8 cellular contexts compared by ENCODE assay signal in the genomic region with DNA sequence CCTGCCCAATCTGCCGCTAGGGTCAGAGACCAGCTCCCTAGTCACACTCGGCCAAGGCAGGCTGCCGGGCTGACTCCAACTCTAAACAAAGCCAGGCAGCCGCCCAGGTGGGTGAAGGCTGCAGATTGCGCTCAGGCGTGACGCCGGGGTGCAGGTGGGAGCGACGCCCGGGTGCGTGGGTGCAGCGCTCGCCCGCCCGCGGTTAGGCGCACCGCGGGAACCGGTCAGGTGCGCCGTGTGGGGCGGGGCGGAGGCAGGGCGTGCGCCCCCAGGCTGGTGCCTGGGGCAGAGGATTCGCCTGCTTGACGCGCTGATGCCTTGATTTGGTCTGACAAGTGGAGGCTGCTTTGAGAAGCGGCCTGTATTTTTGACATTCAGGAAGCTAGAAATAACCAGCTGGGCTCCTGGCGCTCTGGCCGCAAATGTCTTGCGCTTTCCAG.
DNase-seq lines count a peak whose midpoint lies in the region; ATAC-seq and TF ChIP-seq lines count a peak whose summit lies in the region.

No MANE protein-coding gene starts in this region.

- H3K4me1 Mint-ChIP-seq in activated T-cell treated with anti-CD3 and anti-CD28 coated beads, Interleukin-2, amount 50 U/mL, for 72 hours (ENCODE audit: low read depth) = peaks cover 100% of the 10 kb centered on the region

- peak overlapping the region; percentile 26 for H3K27ac ChIP-seq in cardiac muscle cell
- peak overlapping the region; percentile 17 for H3K27ac ChIP-seq in skeletal muscle tissue (ENCODE audit: low read depth, low read length)
- H3K27ac ChIP-seq in SK-N-SH (ENCODE audit: low read depth in 2 of 2, low read length in 1 of 2) = no peak overlapping the region

- TF ChIP-seq RAD21 in SK-N-SH (IDR thresholded peaks at IDR 0.05; ENCODE audit: low read length) = no peak

- peak; percentile 77 for DNase-seq in GM13977 (ENCODE audit: low spot score)
- DNase-seq in H7 = peak; percentile 83
- DNase-seq in NCI-H146 (lab: John Stamatoyannopoulos, UW) = peak; percentile 59
- DNase-seq in activated T-cell treated with anti-CD3 and anti-CD28 coated beads, Interleukin-2, amount 50 U/mL, for 72 hours = peak; percentile 75 to 79
- DNase-seq in cardiac muscle cell (ENCODE audit: low read depth in 1 of 2, low spot score in 1 of 2) = peak in 1 of 2 donors; percentile 49
- DNase-seq in SK-N-SH = no peak
- DNase-seq in NK-92 treated with Interleukin-12 subunit alpha and Interleukin-12 subunit beta, amount 100 ng/mL, for 24 hours (lab: John Stamatoyannopoulos, UW) = no peak

- H3K4me1 ChIP-seq in cardiac muscle cell (ENCODE audit: low read depth) (peaks cover 39% of the 10 kb centered on the region), skeletal muscle tissue (ENCODE audit: control insufficient read depth in 3 of 3, insufficient read depth in 3 of 3, low read length in 3 of 3) (peaks cover 6 to 45% (median 29%) of the 10 kb centered on the region in 3 donors), SK-N-SH (ENCODE audit: control insufficient read depth in 1 of 2, insufficient read depth in 2 of 2, low read depth in 1 of 2, low read length in 1 of 2) (peaks cover 29 to 47% of the 10 kb centered on the region in 2 experiments)

- H3K27me3 ChIP-seq in H7 (ENCODE audit: control insufficient read depth, insufficient read depth, low read length) = peaks cover 3% of the 10 kb centered on the region
- H3K27me3 ChIP-seq in cardiac muscle cell = no peaks in the 10 kb centered on the region
- peaks cover 0 to 2% (median 0%) of the 10 kb centered on the region in 3 donors for H3K27me3 ChIP-seq in skeletal muscle tissue (ENCODE audit: control insufficient read depth in 3 of 3, insufficient read depth in 3 of 3, low read length in 3 of 3)
- no peaks in the 10 kb centered on the region for H3K27me3 ChIP-seq in SK-N-SH (ENCODE audit: insufficient read depth)

- peaks cover 42% of the 10 kb centered on the region for H3F3A ChIP-seq in SK-N-SH (replicated peaks; ENCODE audit: insufficient read depth)

- H3K79me2 ChIP-seq in SK-N-SH (ENCODE audit: insufficient read depth) = no peaks in the 10 kb centered on the region

- TF ChIP-seq EP300 in SK-N-SH (IDR thresholded peaks at IDR 0.05; ENCODE audit: borderline replicate concordance in 1 of 2, low read depth in 1 of 2, low read length in 1 of 2) = no peak

- ATAC-seq in activated T-cell treated with anti-CD3 and anti-CD28 coated beads, Interleukin-2, amount 50 U/mL, for 72 hours (replicated peaks in 1 of 2) = peak; percentile 48 to 65

- H3K27ac Mint-ChIP-seq in activated T-cell treated with anti-CD3 and anti-CD28 coated beads, Interleukin-2, amount 50 U/mL, for 72 hours = peak overlapping the region; percentile 98

- peaks cover 1 to 3% of the 10 kb centered on the region in 2 donors for H3K9me3 Mint-ChIP-seq in activated T-cell treated with anti-CD3 and anti-CD28 coated beads, Interleukin-2, amount 50 U/mL, for 72 hours

- peak overlapping the region in 2 of 3 donors; percentile 26 to 36 for H3K9ac ChIP-seq in skeletal muscle tissue (ENCODE audit: low read depth in 1 of 3, low read length in 3 of 3)
- H3K9ac ChIP-seq in SK-N-SH = no peak overlapping the region

- in situ Hi-C loops in GM13977 (cut with MboI; ENCODE audit: low pct_unique_long_range_greater_than_20kb, low sequenced_read_pairs, unreplicated experiment) = no loop called here

- H3K9me2 ChIP-seq in SK-N-SH = no peaks in the 10 kb centered on the region

- CTCF ChIA-PET in SK-N-SH (lab: Yijun Ruan, JAX) = interaction anchor here (1.0 kb wide), 1 partner anchor 106 kb away, joined by 3 read pairs; no protein-coding TSS in a partner anchor

- H4K20me1 ChIP-seq in SK-N-SH (ENCODE audit: insufficient read depth) = no peaks in the 10 kb centered on the region

- H3K27me3 Mint-ChIP-seq in activated T-cell treated with anti-CD3 and anti-CD28 coated beads, Interleukin-2, amount 50 U/mL, for 72 hours (ENCODE audit: low read depth) = no peaks in the 10 kb centered on the region

- POLR2A ChIA-PET in SK-N-SH (lab: Yijun Ruan, JAX) = no interaction called here

- peaks cover 2 to 9% of the 10 kb centered on the region in 2 donors for H3K36me3 Mint-ChIP-seq in activated T-cell treated with anti-CD3 and anti-CD28 coated beads, Interleukin-2, amount 50 U/mL, for 72 hours (ENCODE audit: insufficient read depth in 2 of 2)

- H3K36me3 ChIP-seq in H7 (replicated peaks; ENCODE audit: control insufficient read depth, insufficient read depth, low read length) (no peaks in the 10 kb centered on the region), cardiac muscle cell (no peaks in the 10 kb centered on the region), skeletal muscle tissue (ENCODE audit: control insufficient read depth in 3 of 3, insufficient read depth in 3 of 3, low read length in 3 of 3) (no peaks in the 10 kb centered on the region), SK-N-SH (replicated peaks in 1 of 2; ENCODE audit: control insufficient read depth in 1 of 2, insufficient read depth in 2 of 2, low read length in 1 of 2) (no peaks in the 10 kb centered on the region)

- H2AFZ ChIP-seq in SK-N-SH (ENCODE audit: low read depth) = no peak overlapping the region

- no peak overlapping the region for H3K4me2 ChIP-seq in SK-N-SH

- H3K4me3 Mint-ChIP-seq in activated T-cell treated with anti-CD3 and anti-CD28 coated beads, Interleukin-2, amount 50 U/mL, for 72 hours = peak overlapping the region; percentile 91 to 93

- no peaks in the 10 kb centered on the region for H3K9me3 ChIP-seq in cardiac muscle cell (ENCODE audit: low read depth)
- no peaks in the 10 kb centered on the region for H3K9me3 ChIP-seq in skeletal muscle tissue (ENCODE audit: control insufficient read depth in 3 of 3, low read length in 3 of 3)
- H3K9me3 ChIP-seq in SK-N-SH = no peaks in the 10 kb centered on the region

- WGBS in SK-N-SH (ENCODE audit: low lambda C conversion rate) = 98% methylated on average over 22 of the region's 34 CpGs

- no peak for TF ChIP-seq CTCF in GM13977 (IDR thresholded peaks at IDR 0.05; ENCODE audit: extremely low read depth, insufficient read depth, missing control alignments)
- peak; percentile 7 for TF ChIP-seq CTCF in cardiac muscle cell (IDR thresholded peaks at IDR 0.05; ENCODE audit: low read depth, low read length)
- no peak for TF ChIP-seq CTCF in SK-N-SH (IDR thresholded peaks at IDR 0.05)

- peak overlapping the region; percentile 40 for H3K4me3 ChIP-seq in H7 (ENCODE audit: insufficient read depth, low read depth, low read length)
- no peak overlapping the region for H3K4me3 ChIP-seq in cardiac muscle cell
- peak overlapping the region; percentile 22 to 39 (median 38) for H3K4me3 ChIP-seq in skeletal muscle tissue (ENCODE audit: low read length in 3 of 3)
- no peak overlapping the region for H3K4me3 ChIP-seq in SK-N-SH (ENCODE audit: low read depth in 2 of 2, low read length in 1 of 2)

TF ChIP-seq in SK-N-SH, 30 proteins besides CTCF, POLR2A, EP300 and RAD21:
- TF ChIP-seq TCF12 (IDR thresholded peaks at IDR 0.05) (no peak), JUND (IDR thresholded peaks at IDR 0.05) (no peak), RFX5 (IDR thresholded peaks at IDR 0.05; ENCODE audit: low read length) (no peak), SIN3A (IDR thresholded peaks at IDR 0.05; ENCODE audit: borderline replicate concordance, low read depth, low read length) (no peak)
- TF ChIP-seq, protein P1, sequence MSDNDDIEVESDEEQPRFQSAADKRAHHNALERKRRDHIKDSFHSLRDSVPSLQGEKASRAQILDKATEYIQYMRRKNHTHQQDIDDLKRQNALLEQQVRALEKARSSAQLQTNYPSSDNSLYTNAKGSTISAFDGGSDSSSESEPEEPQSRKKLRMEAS (IDR thresholded peaks at IDR 0.05; ENCODE audit: low read depth) = no peak

Comparison
In these comparisons a context has a peak if more than half of its experiments do, and no peak if none do; other contexts are left out.
1. DNase-seq: peak in GM13977 (single experiment), H7 (single experiment), NCI-H146 (single experiment) and activated T-cell treated with anti-CD3 and anti-CD28 coated beads, Interleukin-2, amount 50 U/mL, for 72 hours (2 of 2); none in SK-N-SH (single experiment) and NK-92 treated with Interleukin-12 subunit alpha and Interleukin-12 subunit beta, amount 100 ng/mL, for 24 hours (single experiment).
2. H3K4me3 ChIP-seq: peak in H7 (single experiment) and skeletal muscle tissue (3 of 3); none in cardiac muscle cell (single experiment) and SK-N-SH (0 of 2).
3. H3K27ac ChIP-seq: peak in cardiac muscle cell (single experiment) and skeletal muscle tissue (single experiment); none in SK-N-SH (0 of 2).